ENCODE assay signal across 1 cellular context in the genomic region with DNA sequence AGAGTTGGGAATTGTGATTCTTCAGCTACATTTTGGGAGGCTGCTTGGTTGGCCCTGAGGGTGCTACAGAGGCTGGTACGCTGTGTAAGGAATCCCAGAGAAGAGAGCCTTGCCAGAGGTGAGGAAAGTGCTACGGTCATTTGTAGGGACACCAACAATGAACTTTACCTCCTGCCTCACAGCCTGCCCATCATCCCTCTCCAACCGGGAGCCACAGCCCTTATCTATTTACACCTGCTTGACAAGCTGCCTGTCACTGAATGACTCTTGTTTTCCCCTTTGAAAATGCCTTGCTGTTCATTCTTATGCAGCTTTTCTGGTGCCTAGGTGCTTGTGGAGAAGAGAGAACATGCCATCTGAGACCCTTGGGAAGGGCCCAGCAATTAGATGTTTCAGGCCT.
A peak's percentile ranks its signal among the peaks of the same experiment; 100 is the strongest.
TF ChIP-seq lines count a peak whose summit lies in the region.

No MANE protein-coding gene starts in this region.

TF ChIP-seq in liver, 16 proteins besides CTCF, POLR2A, EP300 and RAD21 (continued from another document):
- TF ChIP-seq, protein P1, sequence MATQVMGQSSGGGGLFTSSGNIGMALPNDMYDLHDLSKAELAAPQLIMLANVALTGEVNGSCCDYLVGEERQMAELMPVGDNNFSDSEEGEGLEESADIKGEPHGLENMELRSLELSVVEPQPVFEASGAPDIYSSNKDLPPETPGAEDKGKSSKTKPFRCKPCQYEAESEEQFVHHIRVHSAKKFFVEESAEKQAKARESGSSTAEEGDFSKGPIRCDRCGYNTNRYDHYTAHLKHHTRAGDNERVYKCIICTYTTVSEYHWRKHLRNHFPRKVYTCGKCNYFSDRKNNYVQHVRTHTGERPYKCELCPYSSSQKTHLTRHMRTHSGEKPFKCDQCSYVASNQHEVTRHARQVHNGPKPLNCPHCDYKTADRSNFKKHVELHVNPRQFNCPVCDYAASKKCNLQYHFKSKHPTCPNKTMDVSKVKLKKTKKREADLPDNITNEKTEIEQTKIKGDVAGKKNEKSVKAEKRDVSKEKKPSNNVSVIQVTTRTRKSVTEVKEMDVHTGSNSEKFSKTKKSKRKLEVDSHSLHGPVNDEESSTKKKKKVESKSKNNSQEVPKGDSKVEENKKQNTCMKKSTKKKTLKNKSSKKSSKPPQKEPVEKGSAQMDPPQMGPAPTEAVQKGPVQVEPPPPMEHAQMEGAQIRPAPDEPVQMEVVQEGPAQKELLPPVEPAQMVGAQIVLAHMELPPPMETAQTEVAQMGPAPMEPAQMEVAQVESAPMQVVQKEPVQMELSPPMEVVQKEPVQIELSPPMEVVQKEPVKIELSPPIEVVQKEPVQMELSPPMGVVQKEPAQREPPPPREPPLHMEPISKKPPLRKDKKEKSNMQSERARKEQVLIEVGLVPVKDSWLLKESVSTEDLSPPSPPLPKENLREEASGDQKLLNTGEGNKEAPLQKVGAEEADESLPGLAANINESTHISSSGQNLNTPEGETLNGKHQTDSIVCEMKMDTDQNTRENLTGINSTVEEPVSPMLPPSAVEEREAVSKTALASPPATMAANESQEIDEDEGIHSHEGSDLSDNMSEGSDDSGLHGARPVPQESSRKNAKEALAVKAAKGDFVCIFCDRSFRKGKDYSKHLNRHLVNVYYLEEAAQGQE (IDR thresholded peaks at IDR 0.05): no peak
- TF ChIP-seq NR2F2 (IDR thresholded peaks at IDR 0.05) (no peak), RXRA (IDR thresholded peaks at IDR 0.05) (no peak), HNF4A (conservative IDR thresholded peaks at IDR 0.05) (peak in 1 of 2 donors; percentile 25)
- TF ChIP-seq, protein P2, sequence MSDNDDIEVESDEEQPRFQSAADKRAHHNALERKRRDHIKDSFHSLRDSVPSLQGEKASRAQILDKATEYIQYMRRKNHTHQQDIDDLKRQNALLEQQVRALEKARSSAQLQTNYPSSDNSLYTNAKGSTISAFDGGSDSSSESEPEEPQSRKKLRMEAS (IDR thresholded peaks at IDR 0.05): no peak
TF ChIP-seq in liver: peak in this region for 2.
